In genomic region chr2:70768585-70769085, GRCh38 we compare ENCODE assay signal across 12 cellular contexts. TPM values are rescaled to one million over a fixed set of nuclear protein-coding genes. Genes with fewer than 3 reads are reported as not detected.
DNase-seq lines count a peak whose midpoint lies in the region; ATAC-seq, FAIRE-seq and TF ChIP-seq lines count a peak whose summit lies in the region.
"Had no signal": no experiment of that assay in that cellular context is flagged by ENCODE, and none has a peak within 500 bp of the region (broad histone marks: within the 10 kb centered on the region; RNA-seq: fewer than 3 reads in every experiment).

No MANE protein-coding gene starts in this region.

- H3K27ac ChIP-seq in astrocyte (ENCODE audit: low read depth, low read length) (no peak overlapping the region), OCI-LY7 (ENCODE audit: low read depth, low read length, poor library complexity, severe bottlenecking) (no peak overlapping the region)
- H3K27ac ChIP-seq: RWPE1 had no signal

- no peaks in the 10 kb centered on the region for H3K4me1 ChIP-seq in astrocyte (ENCODE audit: insufficient read depth, low read length)
- no peaks in the 10 kb centered on the region for H3K4me1 ChIP-seq in OCI-LY7 (ENCODE audit: insufficient read depth, low read length, poor library complexity, severe bottlenecking)

- H2AFZ ChIP-seq in astrocyte (ENCODE audit: low read depth, low read length), result no peak overlapping the region
- no peak overlapping the region for H2AFZ ChIP-seq in OCI-LY7 (ENCODE audit: low read length)

- intact Hi-C loops in OCI-LY7 (cut with micrococcal nuclease; ENCODE audit: unreplicated experiment), result no loop called here

- peaks cover 4% of the 10 kb centered on the region for H3K36me3 Mint-ChIP-seq in T-helper 1 cell treated with Interleukin-12 subunit alpha and Interleukin-12 subunit beta and Interleukin-4 antibody, amounts not matched to agents 30 μg/mL and 1 μg/mL, for 36 hours (ENCODE audit: low read depth)
- no peaks in the 10 kb centered on the region for H3K36me3 Mint-ChIP-seq in astrocyte (ENCODE audit: low read depth, unreplicated experiment)
- peaks cover 3% of the 10 kb centered on the region for H3K36me3 Mint-ChIP-seq in natural killer cell treated with Interleukin-12 subunit alpha and Interleukin-12 subunit beta and Interleukin-15 and Interleukin-18, amount 100 ng/mL, for 72 hours

- H3K4me3 ChIP-seq in H7 (ENCODE audit: insufficient read depth, low read depth, low read length) (peak overlapping the region; percentile 17; the same call in 1 of the 2 replicates), astrocyte (ENCODE audit: insufficient read depth, low read depth, low read length) (no peak overlapping the region), OCI-LY7 (ENCODE audit: low read depth, low read length, poor library complexity, severe bottlenecking) (no peak overlapping the region)

- H3K36me3 ChIP-seq in H7 (replicated peaks; ENCODE audit: control insufficient read depth, insufficient read depth, low read length) (no peaks in the 10 kb centered on the region), astrocyte (ENCODE audit: insufficient read depth, low read length) (no peaks in the 10 kb centered on the region), OCI-LY7 (ENCODE audit: insufficient read depth, low read length) (no peaks in the 10 kb centered on the region)
- H3K36me3 ChIP-seq: heart left ventricle had no signal

- POLR2A ChIA-PET in OCI-LY7 (lab: Charles Lee), result interaction anchor here (0.6 kb wide), 1 partner anchor 430 kb away, joined by 3 read pairs; no protein-coding TSS in a partner anchor

- H3K79me2 ChIP-seq in astrocyte (ENCODE audit: insufficient read depth, low read length) (no peaks in the 10 kb centered on the region), OCI-LY7 (ENCODE audit: insufficient read depth, low read depth, low read length) (no peaks in the 10 kb centered on the region)

- no peak for ATAC-seq in natural killer cell treated with Interleukin-12 subunit alpha and Interleukin-12 subunit beta and Interleukin-15 and Interleukin-18, amount 100 ng/mL, for 72 hours
- no peak for ATAC-seq in GM19035 (IDR thresholded peaks at IDR 0.05; ENCODE audit: unreplicated experiment)

- H3K27me3 ChIP-seq in H7 (ENCODE audit: control insufficient read depth, insufficient read depth, low read length) (no peaks in the 10 kb centered on the region; the same call in 1 of the 2 replicates), astrocyte (ENCODE audit: insufficient read depth, low read length) (peaks cover 37% of the 10 kb centered on the region)

- CTCF ChIA-PET in OCI-LY7 (lab: Charles Lee; ENCODE audit: unreplicated experiment), result no interaction called here

- peaks cover 22% of the 10 kb centered on the region for H3K4me1 Mint-ChIP-seq in T-helper 1 cell treated with Interleukin-12 subunit alpha and Interleukin-12 subunit beta and Interleukin-4 antibody, amounts not matched to agents 30 μg/mL and 1 μg/mL, for 36 hours (ENCODE audit: low read depth)
- no peaks in the 10 kb centered on the region for H3K4me1 Mint-ChIP-seq in astrocyte (ENCODE audit: low read depth, unreplicated experiment)
- H3K4me1 Mint-ChIP-seq in natural killer cell treated with Interleukin-12 subunit alpha and Interleukin-12 subunit beta and Interleukin-15 and Interleukin-18, amount 100 ng/mL, for 72 hours (ENCODE audit: low read depth in 2 of 2), result peaks cover 27 to 29% of the 10 kb centered on the region in 2 donors

- H3K4me2 ChIP-seq in astrocyte (ENCODE audit: low read length) (peak overlapping the region; percentile 57), OCI-LY7 (ENCODE audit: low read length) (no peak overlapping the region)

- BruUV-seq in OCI-LY7 (replicated peaks; lab: Mats Ljungman, UMichigan), result no TSS peak

- peaks cover 3% of the 10 kb centered on the region for H3K9me3 Mint-ChIP-seq in T-helper 1 cell treated with Interleukin-12 subunit alpha and Interleukin-12 subunit beta and Interleukin-4 antibody, amounts not matched to agents 30 μg/mL and 1 μg/mL, for 36 hours
- H3K9me3 Mint-ChIP-seq in astrocyte (ENCODE audit: unreplicated experiment), result peaks cover 2% of the 10 kb centered on the region
- H3K9me3 Mint-ChIP-seq in natural killer cell treated with Interleukin-12 subunit alpha and Interleukin-12 subunit beta and Interleukin-15 and Interleukin-18, amount 100 ng/mL, for 72 hours, result peaks cover 2% of the 10 kb centered on the region

- DNase-seq in T-helper 1 cell (no peak), H7 (no peak), astrocyte (ENCODE audit: low read depth) (no peak), OCI-LY7 (ENCODE audit: low spot score) (no peak)
- no peak for DNase-seq in natural killer cell treated with Interleukin-12 subunit alpha and Interleukin-12 subunit beta and Interleukin-15 and Interleukin-18, amount 100 ng/mL, for 72 hours (ENCODE audit: low spot score)
- no peak for DNase-seq in activated CD8-positive, alpha-beta memory T cell treated with anti-CD3 and anti-CD28 coated beads for 24 hours

- no peak overlapping the region for H3K9ac ChIP-seq in astrocyte (ENCODE audit: low read length)

- no peaks in the 10 kb centered on the region for H4K20me1 ChIP-seq in astrocyte (ENCODE audit: insufficient read depth, low read length)
- H4K20me1 ChIP-seq in OCI-LY7 (ENCODE audit: insufficient read depth, low read length), result no peaks in the 10 kb centered on the region

- H3K9me3 ChIP-seq in astrocyte (ENCODE audit: insufficient read depth, low read depth, low read length) (no peaks in the 10 kb centered on the region), OCI-LY7 (ENCODE audit: low read length) (no peaks in the 10 kb centered on the region)
- H3K9me3 ChIP-seq: heart left ventricle had no signal

- no peak for FAIRE-seq in astrocyte (lab: Jason Lieb, UNC)
- FAIRE-seq: H54 had no signal

- no peaks in the 10 kb centered on the region for H3K9me2 ChIP-seq in OCI-LY7 (ENCODE audit: insufficient read depth, low read length)

- peaks cover 57% of the 10 kb centered on the region for H3K27me3 Mint-ChIP-seq in T-helper 1 cell treated with Interleukin-12 subunit alpha and Interleukin-12 subunit beta and Interleukin-4 antibody, amounts not matched to agents 30 μg/mL and 1 μg/mL, for 36 hours (ENCODE audit: low read depth)
- H3K27me3 Mint-ChIP-seq in astrocyte (ENCODE audit: low read depth, unreplicated experiment), result peaks cover 48% of the 10 kb centered on the region
- H3K27me3 Mint-ChIP-seq in natural killer cell treated with Interleukin-12 subunit alpha and Interleukin-12 subunit beta and Interleukin-15 and Interleukin-18, amount 100 ng/mL, for 72 hours, result peaks cover 34 to 60% of the 10 kb centered on the region in 2 donors

- H3K27ac Mint-ChIP-seq in T-helper 1 cell treated with Interleukin-12 subunit alpha and Interleukin-12 subunit beta and Interleukin-4 antibody, amounts not matched to agents 30 μg/mL and 1 μg/mL, for 36 hours, result peak overlapping the region; percentile 84
- H3K27ac Mint-ChIP-seq in astrocyte (ENCODE audit: unreplicated experiment), result no peak overlapping the region
- peak overlapping the region in 1 of 2 donors; percentile 66 for H3K27ac Mint-ChIP-seq in natural killer cell treated with Interleukin-12 subunit alpha and Interleukin-12 subunit beta and Interleukin-15 and Interleukin-18, amount 100 ng/mL, for 72 hours

- H3K4me3 Mint-ChIP-seq in T-helper 1 cell treated with Interleukin-12 subunit alpha and Interleukin-12 subunit beta and Interleukin-4 antibody, amounts not matched to agents 30 μg/mL and 1 μg/mL, for 36 hours, result peak overlapping the region; percentile 77
- H3K4me3 Mint-ChIP-seq in astrocyte (ENCODE audit: unreplicated experiment), result peak overlapping the region; percentile 64
- peak overlapping the region; percentile 70 for H3K4me3 Mint-ChIP-seq in natural killer cell treated with Interleukin-12 subunit alpha and Interleukin-12 subunit beta and Interleukin-15 and Interleukin-18, amount 100 ng/mL, for 72 hours

- TF ChIP-seq CTCF in astrocyte (IDR thresholded peaks at IDR 0.05; ENCODE audit: insufficient read depth, low read depth, low read length), result no peak
- TF ChIP-seq CTCF in OCI-LY7 (conservative IDR thresholded peaks at IDR 0.05; ENCODE audit: low read length), result no peak

RNA-seq across cellular contexts. Expression of gene ADD2, which starts 0.6 kb away (rescaled TPM):
- 63.9 and 79.4 TPM in 2 replicates for total RNA-seq in H7 (2014; rRNA removed; shearing (Covaris generic))
- total RNA-seq in astrocyte (4.8 TPM in 2 replicates), OCI-LY7 (2022) (not detected in 2 replicates)
- 1 to 10 TPM; 2.3 to 4.8 TPM for total RNA-seq in natural killer cell treated with Interleukin-12 subunit alpha and Interleukin-12 subunit beta and Interleukin-15 and Interleukin-18, amount 100 ng/mL, for 72 hours
- not detected in 2 replicates for total RNA-seq in OCI-LY7 (2014; rRNA removed; shearing (Covaris generic))

RNA-seq across cellular contexts. Expression of gene FIGLA, which starts 21.8 kb away (rescaled TPM):
- not detected in 2 replicates for total RNA-seq in H7 (2014; rRNA removed; shearing (Covaris generic))
- total RNA-seq in astrocyte (not detected in 2 replicates), OCI-LY7 (2022) (not detected in 2 replicates)
- 1 to 10 TPM in 1 of 2 donors, under 1 TPM in 1; 0.98 to 1.1 TPM for total RNA-seq in natural killer cell treated with Interleukin-12 subunit alpha and Interleukin-12 subunit beta and Interleukin-15 and Interleukin-18, amount 100 ng/mL, for 72 hours
- total RNA-seq in OCI-LY7 (2014; rRNA removed; shearing (Covaris generic)), result not detected in 2 replicates
- total RNA-seq: heart left ventricle, lower leg skin had no signal

RNA-seq across cellular contexts. Expression of gene CLEC4F, which starts 51.8 kb away (rescaled TPM):
- total RNA-seq in H7 (2014; rRNA removed; shearing (Covaris generic)), result not detected in 2 replicates
- total RNA-seq in astrocyte (not detected in 2 replicates), OCI-LY7 (2022) (not detected in 2 replicates)
- total RNA-seq in natural killer cell treated with Interleukin-12 subunit alpha and Interleukin-12 subunit beta and Interleukin-15 and Interleukin-18, amount 100 ng/mL, for 72 hours, result 10 to 100 TPM in 1 of 2 donors, 1 to 10 TPM in 1; 8.9 to 23.5 TPM
- not detected in 2 replicates for total RNA-seq in OCI-LY7 (2014; rRNA removed; shearing (Covaris generic))

Comparison
In these comparisons a context has a peak if more than half of its experiments do, and no peak if none do; other contexts are left out.
1. RNA of gene ADD2, which starts 0.6 kb away (total RNA-seq): 63.9 to 79.4 TPM in H7; 4.8 TPM in astrocyte, 2.3 to 4.8 TPM in natural killer cell treated with Interleukin-12 subunit alpha and Interleukin-12 subunit beta and Interleukin-15 and Interleukin-18, amount 100 ng/mL, for 72 hours and not detected in OCI-LY7; every median in the first group is over 10 times any median in the second.
2. Peak in every context shown above with its lines, with median percentiles within 50 percentile points of each other: H3K4me3 Mint-ChIP-seq.